In the genomic region with DNA sequence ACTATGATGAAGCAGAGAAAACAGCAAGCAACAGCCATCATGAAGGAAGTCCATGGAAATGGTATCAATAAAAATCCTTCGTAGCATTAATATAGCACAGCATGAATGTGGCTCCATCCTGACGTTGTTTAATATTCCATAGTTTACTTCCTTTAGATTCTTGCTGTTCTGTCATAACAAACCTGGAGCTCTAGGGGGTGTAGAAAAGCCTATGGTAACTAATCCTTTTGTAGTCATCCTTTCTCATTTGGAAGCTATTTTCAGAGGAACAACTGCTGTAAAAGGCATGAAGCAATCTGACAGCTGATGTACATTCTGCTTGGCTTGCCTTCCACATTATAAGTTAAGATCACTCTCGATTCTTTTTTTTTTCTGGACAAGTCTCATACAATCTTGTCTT, we compare ENCODE assay signal across 1 cellular context.
TF ChIP-seq lines count a peak whose summit lies in the region.

No MANE protein-coding gene starts in this region.

TF ChIP-seq in IMR-90, 13 proteins besides CTCF, POLR2A, EP300 and RAD21 (continued from another document):
- TF ChIP-seq, protein P1, sequence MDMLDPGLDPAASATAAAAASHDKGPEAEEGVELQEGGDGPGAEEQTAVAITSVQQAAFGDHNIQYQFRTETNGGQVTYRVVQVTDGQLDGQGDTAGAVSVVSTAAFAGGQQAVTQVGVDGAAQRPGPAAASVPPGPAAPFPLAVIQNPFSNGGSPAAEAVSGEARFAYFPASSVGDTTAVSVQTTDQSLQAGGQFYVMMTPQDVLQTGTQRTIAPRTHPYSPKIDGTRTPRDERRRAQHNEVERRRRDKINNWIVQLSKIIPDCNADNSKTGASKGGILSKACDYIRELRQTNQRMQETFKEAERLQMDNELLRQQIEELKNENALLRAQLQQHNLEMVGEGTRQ (IDR thresholded peaks at IDR 0.05; ENCODE audit: low read depth, low read length), result no peak
- TF ChIP-seq NFE2L2 (IDR thresholded peaks at IDR 0.05; ENCODE audit: low read depth, low read length), result no peak
- no peak for TF ChIP-seq CHD1 (IDR thresholded peaks at IDR 0.05; ENCODE audit: low read depth, low read length)
- TF ChIP-seq MAFK (IDR thresholded peaks at IDR 0.05; ENCODE audit: low read depth, low read length), result no peak
- no peak for TF ChIP-seq RCOR1 (IDR thresholded peaks at IDR 0.05; ENCODE audit: insufficient replicate concordance, low read length)
- no peak for TF ChIP-seq BHLHE40 (IDR thresholded peaks at IDR 0.05; ENCODE audit: low read depth, low read length)
- no peak for TF ChIP-seq MAZ (IDR thresholded peaks at IDR 0.05; ENCODE audit: borderline replicate concordance, low read depth, low read length)
- TF ChIP-seq CEBPB (IDR thresholded peaks at IDR 0.05; ENCODE audit: low read depth, low read length), result no peak
- TF ChIP-seq RFX5 (IDR thresholded peaks at IDR 0.05; ENCODE audit: low read depth, low read length), result no peak
- TF ChIP-seq, protein P2, sequence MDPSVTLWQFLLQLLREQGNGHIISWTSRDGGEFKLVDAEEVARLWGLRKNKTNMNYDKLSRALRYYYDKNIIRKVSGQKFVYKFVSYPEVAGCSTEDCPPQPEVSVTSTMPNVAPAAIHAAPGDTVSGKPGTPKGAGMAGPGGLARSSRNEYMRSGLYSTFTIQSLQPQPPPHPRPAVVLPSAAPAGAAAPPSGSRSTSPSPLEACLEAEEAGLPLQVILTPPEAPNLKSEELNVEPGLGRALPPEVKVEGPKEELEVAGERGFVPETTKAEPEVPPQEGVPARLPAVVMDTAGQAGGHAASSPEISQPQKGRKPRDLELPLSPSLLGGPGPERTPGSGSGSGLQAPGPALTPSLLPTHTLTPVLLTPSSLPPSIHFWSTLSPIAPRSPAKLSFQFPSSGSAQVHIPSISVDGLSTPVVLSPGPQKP (IDR thresholded peaks at IDR 0.05; ENCODE audit: borderline replicate concordance, low read depth, low read length), result no peak
- TF ChIP-seq MXI1 (IDR thresholded peaks at IDR 0.05; ENCODE audit: borderline replicate concordance, low read depth, low read length), result no peak
- no peak for TF ChIP-seq SMC3 (IDR thresholded peaks at IDR 0.05; ENCODE audit: low read depth, low read length)
